ENCODE assay signal across 31 cellular contexts in the genomic region with DNA sequence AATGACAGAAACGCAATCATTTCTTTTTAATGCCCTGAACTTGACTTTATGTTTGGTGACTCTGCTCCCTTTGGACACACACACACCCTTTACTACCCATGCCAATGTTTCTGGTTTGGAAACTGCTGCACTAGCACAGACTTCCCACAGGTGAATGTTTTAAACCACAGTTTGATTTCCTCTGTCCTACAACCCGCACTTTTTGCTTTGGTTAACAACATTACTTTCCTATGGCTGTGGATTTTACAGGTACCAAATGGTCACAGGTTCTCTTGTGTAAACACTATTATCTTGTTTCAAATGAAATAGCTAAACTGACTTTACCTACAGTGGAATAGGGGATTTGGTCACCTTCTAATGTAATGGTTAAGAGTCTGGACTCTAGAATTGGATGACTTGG.
"Had no signal": no experiment of that assay in that cellular context is flagged by ENCODE, and none has a peak within 500 bp of the region (broad histone marks: within the 10 kb centered on the region; RNA-seq: fewer than 3 reads in every experiment).

No MANE protein-coding gene starts in this region.

- ATAC-seq: activated CD4-positive, alpha-beta T cell treated with anti-CD3 and anti-CD28 coated beads for 36 hours; activated CD8-positive, alpha-beta memory T cell treated with anti-CD3 and anti-CD28 coated beads, Interleukin-2, amount 10 ng/mL, durations not matched to agents 7 days and 5 days; activated CD8-positive, alpha-beta T cell treated with anti-CD3 and anti-CD28 coated beads, Interleukin-2, amount 10 ng/mL, durations not matched to agents 7 days and 5 days; activated naive CD4-positive, alpha-beta T cell treated with anti-CD3 and anti-CD28 coated beads, Interleukin-2, amount 50 U/mL, for 72 hours; esophagus mucosa; T-helper 17 cell had no signal

- DNase-seq: activated CD4-positive, alpha-beta memory T cell treated with anti-CD3 and anti-CD28 coated beads for 36 hours; activated CD4-positive, alpha-beta T cell treated with anti-CD3 and anti-CD28 coated beads for 36 hours; activated CD4-positive, alpha-beta T cell treated with anti-CD3 and anti-CD28 coated beads, Interleukin-2, amount 10 ng/mL, durations not matched to agents 24 days and 14 days; activated CD4-positive, CD25-positive, alpha-beta regulatory T cell; activated CD4-positive, CD25-positive, alpha-beta regulatory T cell treated with anti-CD3 and anti-CD28 coated beads, Interleukin-2, amount 50 U/mL, for 72 hours; activated CD8-positive, alpha-beta memory T cell treated with anti-CD3 and anti-CD28 coated beads, Interleukin-2, amount 10 ng/mL, durations not matched to agents 7 days and 5 days; activated CD8-positive, alpha-beta memory T cell treated with anti-CD3 and anti-CD28 coated beads, Interleukin-2, amount 50 U/mL, for 4 hours; activated CD8-positive, alpha-beta T cell treated with anti-CD3 and anti-CD28 coated beads, Interleukin-2, amount 10 ng/mL, durations not matched to agents 7 days and 5 days; activated effector memory CD4-positive, alpha-beta T cell treated with anti-CD3 and anti-CD28 coated beads, Interleukin-2, amount 50 U/mL, for 16 hours; activated naive CD4-positive, alpha-beta T cell treated with anti-CD3 and anti-CD28 coated beads, Interleukin-2, amount 10 ng/mL, durations not matched to agents 7 days and 5 days; activated naive CD8-positive, alpha-beta T cell treated with anti-CD3 and anti-CD28 coated beads, Interleukin-2, amount 10 ng/mL, durations not matched to agents 7 days and 5 days; activated T-cell treated with anti-CD3 and anti-CD28 coated beads, Interleukin-2, amount 50 U/mL, for 1 hour; activated T-cell treated with anti-CD3 and anti-CD28 coated beads, Interleukin-2, amount 50 U/mL, for 48 hours; cortex of kidney; dermis blood vessel endothelial cell; effector memory CD4-positive, alpha-beta T cell; endodermal cell; foreskin fibroblast; T-helper 1 cell; T-helper 17 cell; T1000 had no signal

- H3K36me3 Mint-ChIP-seq: activated CD4-positive, alpha-beta memory T cell treated with anti-CD3 and anti-CD28 coated beads for 36 hours; activated CD8-positive, alpha-beta memory T cell treated with anti-CD3 and anti-CD28 coated beads, Interleukin-2, amount 10 ng/mL, durations not matched to agents 7 days and 5 days; activated naive CD4-positive, alpha-beta T cell treated with anti-CD3 and anti-CD28 coated beads, Interleukin-2, amount 10 ng/mL, durations not matched to agents 7 days and 5 days; activated naive CD4-positive, alpha-beta T cell treated with anti-CD3 and anti-CD28 coated beads, Interleukin-2, amount 50 U/mL, for 72 hours; activated naive CD8-positive, alpha-beta T cell treated with anti-CD3 and anti-CD28 coated beads, Interleukin-2, amount 10 ng/mL, durations not matched to agents 7 days and 5 days; brain had no signal

- H3K4me1 Mint-ChIP-seq: activated CD4-positive, alpha-beta T cell treated with anti-CD3 and anti-CD28 coated beads for 36 hours; activated CD4-positive, alpha-beta T cell treated with anti-CD3 and anti-CD28 coated beads, Interleukin-2, amount 10 ng/mL, durations not matched to agents 24 days and 14 days; activated CD8-positive, alpha-beta memory T cell treated with anti-CD3 and anti-CD28 coated beads, Interleukin-2, amount 10 ng/mL, durations not matched to agents 7 days and 5 days; activated naive CD4-positive, alpha-beta T cell treated with anti-CD3 and anti-CD28 coated beads, Interleukin-2, amount 10 ng/mL, durations not matched to agents 7 days and 5 days; activated naive CD8-positive, alpha-beta T cell treated with anti-CD3 and anti-CD28 coated beads, Interleukin-2, amount 10 ng/mL, durations not matched to agents 7 days and 5 days; central memory CD8-positive, alpha-beta T cell had no signal

- H3K27me3 Mint-ChIP-seq: activated CD4-positive, alpha-beta T cell treated with anti-CD3 and anti-CD28 coated beads, Interleukin-2, amount 10 ng/mL, durations not matched to agents 24 days and 14 days; activated CD8-positive, alpha-beta memory T cell treated with anti-CD3 and anti-CD28 coated beads, Interleukin-2, amount 10 ng/mL, durations not matched to agents 7 days and 5 days; activated naive CD4-positive, alpha-beta T cell treated with anti-CD3 and anti-CD28 coated beads, Interleukin-2, amount 10 ng/mL, durations not matched to agents 7 days and 5 days; activated naive CD8-positive, alpha-beta T cell treated with anti-CD3 and anti-CD28 coated beads, Interleukin-2, amount 10 ng/mL, durations not matched to agents 7 days and 5 days had no signal

- H3K36me3 ChIP-seq: ascending aorta had no signal

- H3K4me3 ChIP-seq: ascending aorta had no signal

- H3K27ac ChIP-seq: ascending aorta had no signal

- FAIRE-seq: bronchial epithelial cell, frontal cortex had no signal

- H3K27me3 ChIP-seq: ascending aorta had no signal

- H3K27ac Mint-ChIP-seq: activated CD4-positive, alpha-beta memory T cell treated with anti-CD3 and anti-CD28 coated beads for 36 hours; activated CD4-positive, alpha-beta T cell treated with anti-CD3 and anti-CD28 coated beads for 36 hours; activated CD4-positive, alpha-beta T cell treated with anti-CD3 and anti-CD28 coated beads, Interleukin-2, amount 10 ng/mL, durations not matched to agents 24 days and 14 days; activated CD8-positive, alpha-beta memory T cell treated with anti-CD3 and anti-CD28 coated beads, Interleukin-2, amount 10 ng/mL, durations not matched to agents 7 days and 5 days; activated CD8-positive, alpha-beta T cell treated with anti-CD3 and anti-CD28 coated beads, Interleukin-2, amount 10 ng/mL, durations not matched to agents 7 days and 5 days; activated naive CD4-positive, alpha-beta T cell treated with anti-CD3 and anti-CD28 coated beads, Interleukin-2, amount 10 ng/mL, durations not matched to agents 7 days and 5 days; activated naive CD4-positive, alpha-beta T cell treated with anti-CD3 and anti-CD28 coated beads, Interleukin-2, amount 50 U/mL, for 72 hours; activated naive CD8-positive, alpha-beta T cell treated with anti-CD3 and anti-CD28 coated beads, Interleukin-2, amount 10 ng/mL, durations not matched to agents 7 days and 5 days; activated T-helper 1 cell treated with anti-CD3 and anti-CD28 coated beads, Interleukin-12 subunit alpha, Interleukin-12 subunit beta, Interleukin-2, Interleukin-4 antibody, amounts not matched to agents 30 ng/mL and 10 ng/mL and 1 ng/mL, durations not matched to agents 14 hours and 24 hours and 36 hours; activated T-helper 2 cell treated with anti-CD3 and anti-CD28 coated beads, Interferon-gamma antibody, Interleukin-2, Interleukin-4, amounts not matched to agents 10 μg/mL and 5 μg/mL and 100 μg/mL, durations not matched to agents 14 hours and 24 hours and 36 hours; brain; endodermal cell; T-helper 17 cell; T-helper 2 cell treated with Interferon-gamma antibody and Interleukin-4, amounts not matched to agents 5 μg/mL and 100 μg/mL, for 36 hours had no signal

- H3K4me1 ChIP-seq: ascending aorta had no signal

- H3K9me3 ChIP-seq: ascending aorta had no signal

- H3K4me3 Mint-ChIP-seq: activated CD4-positive, alpha-beta memory T cell treated with anti-CD3 and anti-CD28 coated beads for 36 hours; activated CD4-positive, alpha-beta T cell treated with anti-CD3 and anti-CD28 coated beads for 36 hours; activated CD4-positive, alpha-beta T cell treated with anti-CD3 and anti-CD28 coated beads, Interleukin-2, amount 10 ng/mL, durations not matched to agents 24 days and 14 days; activated CD8-positive, alpha-beta memory T cell treated with anti-CD3 and anti-CD28 coated beads, Interleukin-2, amount 10 ng/mL, durations not matched to agents 7 days and 5 days; activated CD8-positive, alpha-beta T cell treated with anti-CD3 and anti-CD28 coated beads, Interleukin-2, amount 10 ng/mL, durations not matched to agents 7 days and 5 days; activated naive CD4-positive, alpha-beta T cell treated with anti-CD3 and anti-CD28 coated beads, Interleukin-2, amount 10 ng/mL, durations not matched to agents 7 days and 5 days; activated naive CD8-positive, alpha-beta T cell treated with anti-CD3 and anti-CD28 coated beads, Interleukin-2, amount 10 ng/mL, durations not matched to agents 7 days and 5 days; activated T-helper 1 cell treated with anti-CD3 and anti-CD28 coated beads, Interleukin-12 subunit alpha, Interleukin-12 subunit beta, Interleukin-2, Interleukin-4 antibody, amounts not matched to agents 30 ng/mL and 10 ng/mL and 1 ng/mL, durations not matched to agents 14 hours and 24 hours and 36 hours; brain; central memory CD8-positive, alpha-beta T cell; endodermal cell; T-helper 17 cell; T-helper 2 cell treated with Interferon-gamma antibody and Interleukin-4, amounts not matched to agents 5 μg/mL and 100 μg/mL, for 36 hours had no signal

- H3K9me3 Mint-ChIP-seq: activated CD4-positive, alpha-beta memory T cell treated with anti-CD3 and anti-CD28 coated beads for 36 hours; activated naive CD4-positive, alpha-beta T cell treated with anti-CD3 and anti-CD28 coated beads, Interleukin-2, amount 10 ng/mL, durations not matched to agents 7 days and 5 days; activated naive CD4-positive, alpha-beta T cell treated with anti-CD3 and anti-CD28 coated beads, Interleukin-2, amount 50 U/mL, for 72 hours; activated naive CD8-positive, alpha-beta T cell treated with anti-CD3 and anti-CD28 coated beads, Interleukin-2, amount 10 ng/mL, durations not matched to agents 7 days and 5 days; activated T-helper 1 cell treated with anti-CD3 and anti-CD28 coated beads, Interleukin-12 subunit alpha, Interleukin-12 subunit beta, Interleukin-2, Interleukin-4 antibody, amounts not matched to agents 30 ng/mL and 10 ng/mL and 1 ng/mL, durations not matched to agents 14 hours and 24 hours and 36 hours; activated T-helper 2 cell treated with anti-CD3 and anti-CD28 coated beads, Interferon-gamma antibody, Interleukin-2, Interleukin-4, amounts not matched to agents 10 μg/mL and 5 μg/mL and 100 μg/mL, durations not matched to agents 14 hours and 24 hours and 36 hours; brain; central memory CD8-positive, alpha-beta T cell; endodermal cell; T-helper 2 cell treated with Interferon-gamma antibody and Interleukin-4, amounts not matched to agents 5 μg/mL and 100 μg/mL, for 36 hours had no signal
